15 cellular contexts compared by ENCODE assay signal in genomic region chr2:174331731-174332606, GRCh38. TPM values are rescaled to one million over a fixed set of nuclear protein-coding genes. Genes with fewer than 3 reads are reported as not detected.
A peak's percentile ranks its signal among the peaks of the same experiment; 100 is the strongest.
DNase-seq lines count a peak whose midpoint lies in the region; ATAC-seq and TF ChIP-seq lines count a peak whose summit lies in the region.
"Had no signal": no experiment of that assay in that cellular context is flagged by ENCODE, and none has a peak within 500 bp of the region (broad histone marks: within the 10 kb centered on the region; RNA-seq: fewer than 3 reads in every experiment).

No MANE protein-coding gene starts in this region.

- H3K4me3 ChIP-seq in HEK293 (ENCODE audit: low read depth, low read length) (peak overlapping the region; percentile 31), mesendoderm (ENCODE audit: low read length) (no peak overlapping the region), prostate gland (no peak overlapping the region)
- H3K4me3 ChIP-seq: left ventricle myocardium inferior, upper lobe of right lung had no signal

- no peak overlapping the region for H2AK5ac ChIP-seq in mesendoderm (ENCODE audit: low read length)

- H3K4ac ChIP-seq in mesendoderm (ENCODE audit: low read depth, low read length): no peak overlapping the region

- H3K9me3 ChIP-seq in CD4-positive, alpha-beta T cell (ENCODE audit: control insufficient read depth, low read length): no peaks in the 10 kb centered on the region
- H3K9me3 ChIP-seq in HEK293 (ENCODE audit: control insufficient read depth, insufficient read depth, low read depth, low read length) (no peaks in the 10 kb centered on the region), T-helper 17 cell (ENCODE audit: control insufficient read depth, low read length, poor library complexity, severe bottlenecking) (peaks cover 13% of the 10 kb centered on the region), prostate gland (no peaks in the 10 kb centered on the region)
- H3K9me3 ChIP-seq: left ventricle myocardium inferior, upper lobe of right lung had no signal

- TF ChIP-seq POLR2A in prostate gland (IDR thresholded peaks at IDR 0.05): no peak

- intact Hi-C loops in CD4-positive, alpha-beta T cell (cut with DNase I, micrococcal nuclease): loop anchor here (10.0 kb wide), 2 partner anchors 577 to 1753 kb away; partner anchors contain the start of gene EVX2 (in 1 of the 2)
- intact Hi-C loops in prostate gland (cut with DNase I): no loop called here

- H3K79me2 ChIP-seq in mesendoderm (ENCODE audit: control insufficient read depth, insufficient read depth, low read length): no peaks in the 10 kb centered on the region

- H3K4me2 ChIP-seq in mesendoderm (ENCODE audit: low read length): peak overlapping the region; percentile 22

- peak overlapping the region; percentile 18 for H3K4me3 Mint-ChIP-seq in CD4-positive, alpha-beta T cell
- peak overlapping the region; percentile 80 for H3K4me3 Mint-ChIP-seq in T-helper 17 cell
- H3K4me3 Mint-ChIP-seq in activated T-cell treated with anti-CD3 and anti-CD28 coated beads, Interleukin-2, amount 50 U/mL, for 24 hours: no peak overlapping the region
- H3K4me3 Mint-ChIP-seq: activated CD4-positive, alpha-beta T cell treated with anti-CD3 and anti-CD28 coated beads for 36 hours had no signal

- DNase-seq in CD4-positive, alpha-beta T cell: no peak
- no peak for DNase-seq in T-helper 17 cell
- no peak for DNase-seq in mesendoderm
- DNase-seq in HPDE6-E6E7 (ENCODE audit: extremely low spot score): no peak
- no peak for DNase-seq in dedifferentiated amniotic fluid mesenchymal stem cell (ENCODE audit: extremely low spot score)
- no peak for DNase-seq in prostate gland (ENCODE audit: low spot score)
- no peak for DNase-seq in activated T-cell treated with anti-CD3 and anti-CD28 coated beads, Interleukin-2, amount 50 U/mL, for 24 hours
- DNase-seq: activated CD4-positive, alpha-beta T cell treated with anti-CD3 and anti-CD28 coated beads for 36 hours; activated naive CD4-positive, alpha-beta T cell treated with Interleukin-2 at 50 U/mL for 16 hours; foreskin keratinocyte; left ventricle myocardium inferior; NCI-H2029 treated with DMSO at 0.1 percent for 48 hours; SHP77; upper lobe of right lung had no signal

- no peak for TF ChIP-seq CTCF in CD4-positive, alpha-beta T cell (IDR thresholded peaks at IDR 0.05)
- TF ChIP-seq CTCF in HEK293 (tag by site-specific recombination; IDR thresholded peaks at IDR 0.05): no peak
- TF ChIP-seq CTCF in prostate gland (IDR thresholded peaks at IDR 0.05): no peak

- peaks cover 90% of the 10 kb centered on the region for H3K27me3 Mint-ChIP-seq in CD4-positive, alpha-beta T cell
- peaks cover 73% of the 10 kb centered on the region for H3K27me3 Mint-ChIP-seq in T-helper 17 cell
- H3K27me3 Mint-ChIP-seq in activated T-cell treated with anti-CD3 and anti-CD28 coated beads, Interleukin-2, amount 50 U/mL, for 24 hours: peaks cover 89% of the 10 kb centered on the region

- H3K36me3 Mint-ChIP-seq in CD4-positive, alpha-beta T cell (ENCODE audit: low read depth): no peaks in the 10 kb centered on the region
- no peaks in the 10 kb centered on the region for H3K36me3 Mint-ChIP-seq in T-helper 17 cell (ENCODE audit: low read depth)
- no peaks in the 10 kb centered on the region for H3K36me3 Mint-ChIP-seq in activated T-cell treated with anti-CD3 and anti-CD28 coated beads, Interleukin-2, amount 50 U/mL, for 24 hours (ENCODE audit: low read depth)

- no peak overlapping the region for H4K8ac ChIP-seq in mesendoderm (ENCODE audit: low read depth, low read length)

- peaks cover 59% of the 10 kb centered on the region for H3K4me1 Mint-ChIP-seq in CD4-positive, alpha-beta T cell (ENCODE audit: low read depth)
- peaks cover 35% of the 10 kb centered on the region for H3K4me1 Mint-ChIP-seq in T-helper 17 cell
- H3K4me1 Mint-ChIP-seq in activated T-cell treated with anti-CD3 and anti-CD28 coated beads, Interleukin-2, amount 50 U/mL, for 24 hours (ENCODE audit: low read depth): peaks cover 53% of the 10 kb centered on the region

- no peak overlapping the region for H3K9ac ChIP-seq in mesendoderm (ENCODE audit: low read length)

- no peak overlapping the region for H2BK120ac ChIP-seq in mesendoderm (ENCODE audit: low read depth, low read length)

- POLR2A ChIA-PET in CD4-positive, alpha-beta T cell (lab: Charles Lee): interaction anchor here (1.2 kb wide), 1 partner anchor 12 kb away, joined by 3 read pairs; no protein-coding TSS in a partner anchor
- POLR2A ChIA-PET in HEK293 (lab: Yijun Ruan, JAX): interaction anchor here (0.6 kb wide), 3 partner anchors 96 to 1495 kb away, joined by 3 to 4 read pairs (median 4); no protein-coding TSS in a partner anchor

- no peak overlapping the region for H2BK5ac ChIP-seq in mesendoderm (ENCODE audit: low read length)

- peak overlapping the region; percentile 25 for H3K27ac Mint-ChIP-seq in CD4-positive, alpha-beta T cell
- peak overlapping the region; percentile 86 for H3K27ac Mint-ChIP-seq in T-helper 17 cell
- no peak overlapping the region for H3K27ac Mint-ChIP-seq in activated T-cell treated with anti-CD3 and anti-CD28 coated beads, Interleukin-2, amount 50 U/mL, for 24 hours
- H3K27ac Mint-ChIP-seq: activated CD4-positive, alpha-beta T cell treated with anti-CD3 and anti-CD28 coated beads for 36 hours had no signal

- no peak overlapping the region for H2BK15ac ChIP-seq in mesendoderm (replicated peaks; ENCODE audit: low read depth)

- WGBS in mesendoderm (ENCODE audit: extremely low coverage, insufficient coverage, low lambda C conversion rate): no CpG with 5 or more reads among the region's 27 CpGs
- 13% methylated on average over 27 of the region's 27 CpGs for WGBS in prostate gland

- H4K5ac ChIP-seq in mesendoderm (ENCODE audit: low read length): no peak overlapping the region

- peaks cover 3% of the 10 kb centered on the region for H3K9me3 Mint-ChIP-seq in CD4-positive, alpha-beta T cell
- no peaks in the 10 kb centered on the region for H3K9me3 Mint-ChIP-seq in activated T-cell treated with anti-CD3 and anti-CD28 coated beads, Interleukin-2, amount 50 U/mL, for 24 hours

- H3K23ac ChIP-seq in mesendoderm (ENCODE audit: low read length): no peak overlapping the region

- CTCF ChIA-PET in CD4-positive, alpha-beta T cell (lab: Charles Lee): no interaction called here
- CTCF ChIA-PET in HEK293 (lab: Yijun Ruan, JAX): interaction anchor here (0.6 kb wide), 1 partner anchor 47 kb away, joined by 7 read pairs; no protein-coding TSS in a partner anchor

- no peak for ATAC-seq in CD4-positive, alpha-beta T cell (ENCODE audit: poor library complexity)
- no peak for ATAC-seq in T-helper 17 cell
- ATAC-seq: activated CD4-positive, alpha-beta T cell treated with anti-CD3 and anti-CD28 coated beads for 36 hours; foreskin keratinocyte; upper lobe of right lung had no signal

- peaks cover 96% of the 10 kb centered on the region for H3K27me3 ChIP-seq in CD4-positive, alpha-beta T cell (ENCODE audit: control insufficient read depth, insufficient read depth, low read length)
- peaks cover 54% of the 10 kb centered on the region for H3K27me3 ChIP-seq in mesendoderm (ENCODE audit: insufficient read depth, low read length, poor library complexity)
- peaks cover 84% of the 10 kb centered on the region for H3K27me3 ChIP-seq in prostate gland (replicated peaks; ENCODE audit: insufficient read depth)

- H3K27ac ChIP-seq in CD4-positive, alpha-beta T cell (ENCODE audit: low read depth, low read length): no peak overlapping the region
- H3K27ac ChIP-seq in HEK293 (ENCODE audit: extremely low read depth, low read depth, low read length) (no peak overlapping the region), mesendoderm (ENCODE audit: low read depth, low read length) (no peak overlapping the region), prostate gland (no peak overlapping the region)
- H3K27ac ChIP-seq: foreskin keratinocyte, left ventricle myocardium inferior, upper lobe of right lung had no signal

- no peaks in the 10 kb centered on the region for H3K79me1 ChIP-seq in mesendoderm (ENCODE audit: low read length)

- no peaks in the 10 kb centered on the region for H3K36me3 ChIP-seq in HEK293 (ENCODE audit: control insufficient read depth in 2 of 2, insufficient read depth in 1 of 2, low read length in 2 of 2)
- no peaks in the 10 kb centered on the region for H3K36me3 ChIP-seq in mesendoderm (ENCODE audit: control insufficient read depth, insufficient read depth, low read length)
- H3K36me3 ChIP-seq in prostate gland: no peaks in the 10 kb centered on the region
- H3K36me3 ChIP-seq: left ventricle myocardium inferior, upper lobe of right lung had no signal

- H3K4me1 ChIP-seq in HEK293 (ENCODE audit: control insufficient read depth, insufficient read depth, low read length) (peaks cover 10% of the 10 kb centered on the region), mesendoderm (ENCODE audit: control insufficient read depth, low read depth, low read length) (peaks cover 9% of the 10 kb centered on the region), prostate gland (replicated peaks) (peaks cover 2% of the 10 kb centered on the region)
- H3K4me1 ChIP-seq: foreskin keratinocyte had no signal

- H3K56ac ChIP-seq in mesendoderm (ENCODE audit: low read length): peak overlapping the region; percentile 57

- H3K18ac ChIP-seq in mesendoderm (ENCODE audit: low read length): no peak overlapping the region

TF ChIP-seq in HEK293, 187 proteins besides CTCF, POLR2A, EP300 and RAD21 (continues in another document):
- TF ChIP-seq ZNF292 (tag by site-specific recombination; IDR thresholded peaks at IDR 0.05; ENCODE audit: borderline replicate concordance, low read depth): no peak
- TF ChIP-seq ZNF692 (tag by site-specific recombination; IDR thresholded peaks at IDR 0.05): peak; percentile 59

RNA-seq across cellular contexts. Expression of gene SP9, which starts 2.8 kb away (rescaled TPM):
- not detected for total RNA-seq in CD4-positive, alpha-beta T cell
- total RNA-seq in T-helper 17 cell: not detected
- 0.08 TPM for polyA plus RNA-seq in mesendoderm (2013, experiment 1 of 2)
- 0.15 TPM for polyA plus RNA-seq in mesendoderm (2013, experiment 2 of 2)
- under 1 TPM in 1 of 2 donors, not detected in 1; 0.40 TPM for total RNA-seq in prostate gland
- total RNA-seq: activated CD4-positive, alpha-beta T cell treated with anti-CD3 and anti-CD28 coated beads for 36 hours; foreskin keratinocyte; left ventricle myocardium inferior; upper lobe of right lung had no signal
- polyA plus RNA-seq: foreskin keratinocyte had no signal
